1 cellular context compared by ENCODE assay signal in genomic region chr22:21734540-21735197, GRCh38.
TF ChIP-seq lines count a peak whose summit lies in the region.

No MANE protein-coding gene starts in this region.

TF ChIP-seq in IMR-90, 13 proteins besides CTCF, POLR2A, EP300 and RAD21 (continued from another document):
- TF ChIP-seq SMC3 (IDR thresholded peaks at IDR 0.05; ENCODE audit: low read depth, low read length), result no peak
